Comparison of ENCODE assay signal across 1 cellular context in the genomic region with DNA sequence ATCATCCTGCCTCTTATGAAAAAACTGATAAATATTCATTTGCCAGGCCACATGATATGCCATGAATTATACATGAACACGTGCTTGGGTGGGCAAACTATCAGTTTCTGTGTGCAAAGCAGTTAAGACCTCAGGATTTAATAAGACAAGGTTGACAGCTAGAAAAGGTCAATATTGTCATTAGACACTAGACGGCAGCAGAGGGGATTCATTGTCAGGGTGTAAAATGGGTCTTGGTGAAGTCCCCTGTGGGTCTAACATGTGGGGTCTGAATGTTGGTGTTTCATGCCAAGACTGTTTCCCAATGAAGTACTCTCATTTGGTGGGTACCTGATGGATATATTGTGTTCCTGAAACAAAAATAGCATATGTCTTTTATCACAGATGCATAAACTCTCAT.
TF ChIP-seq lines count a peak whose summit lies in the region.

No MANE protein-coding gene starts in this region.

TF ChIP-seq in GM23338, 12 proteins besides CTCF, POLR2A, EP300 and RAD21 (continued from another document):
- TF ChIP-seq REST (IDR thresholded peaks at IDR 0.05; ENCODE audit: unreplicated experiment) (no peak), CREB1 (CRISPR knock-in tag; IDR thresholded peaks at IDR 0.05; ENCODE audit: low read depth) (no peak), STAT1 (IDR thresholded peaks at IDR 0.05; ENCODE audit: unreplicated experiment) (no peak), ZNF331 (CRISPR knock-in tag; IDR thresholded peaks at IDR 0.05; ENCODE audit: low read depth) (no peak), EZH2phosphoT487 (IDR thresholded peaks at IDR 0.05; ENCODE audit: unreplicated experiment) (no peak), JUNB (IDR thresholded peaks at IDR 0.05; ENCODE audit: unreplicated experiment) (no peak), ZNF462 (CRISPR knock-in tag; IDR thresholded peaks at IDR 0.05) (no peak), EZH2 (IDR thresholded peaks at IDR 0.05; ENCODE audit: low read depth, unreplicated experiment) (no peak)
